ENCODE assay signal across 25 cellular contexts in the genomic region with DNA sequence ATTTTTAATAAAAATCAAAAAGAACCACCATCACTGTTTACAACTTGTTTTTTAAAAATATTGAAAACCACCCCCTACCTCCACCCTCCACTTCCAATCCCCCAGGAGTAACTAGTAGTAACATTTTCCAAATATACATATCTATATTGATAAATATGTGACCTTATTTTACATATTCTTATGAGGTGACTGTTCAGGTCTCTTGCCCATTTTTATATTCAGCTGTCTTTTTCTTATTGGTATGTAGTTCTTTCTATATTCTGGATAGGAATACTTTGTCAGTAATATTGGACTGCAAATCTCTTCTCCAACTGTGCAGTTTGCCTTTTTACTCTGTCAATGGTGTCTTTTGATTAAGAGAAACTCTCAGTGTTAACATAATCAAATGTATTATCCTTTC.
"Had no signal": no experiment of that assay in that cellular context is flagged by ENCODE, and none has a peak within 500 bp of the region (broad histone marks: within the 10 kb centered on the region; RNA-seq: fewer than 3 reads in every experiment).

No MANE protein-coding gene starts in this region.

- H3K36me3 ChIP-seq: colonic mucosa, esophagus squamous epithelium, gastrocnemius medialis, heart right ventricle, left lung, lower lobe of right lung had no signal

- H3K4me1 ChIP-seq: colonic mucosa had no signal

- H3K27ac ChIP-seq: colonic mucosa, epithelial cell of prostate, esophagus squamous epithelium, gastrocnemius medialis, heart right ventricle, left lung, lower lobe of right lung had no signal

- H3K27ac Mint-ChIP-seq: dendritic cell treated with granulocyte-macrophage colony-stimulating factor and Interleukin-4, amounts not matched to agents 40 ng/mL and 50 ng/mL, for 4 days; effector memory CD8-positive, alpha-beta T cell; endodermal cell; immature natural killer cell; mesothelial cell of epicardium; naive B cell had no signal

- H3K9me3 Mint-ChIP-seq: dendritic cell treated with granulocyte-macrophage colony-stimulating factor and Interleukin-4, amounts not matched to agents 40 ng/mL and 50 ng/mL, for 4 days; effector memory CD8-positive, alpha-beta T cell; immature natural killer cell had no signal

- H3K4me3 Mint-ChIP-seq: dendritic cell treated with granulocyte-macrophage colony-stimulating factor and Interleukin-4, amounts not matched to agents 40 ng/mL and 50 ng/mL, for 4 days; effector memory CD8-positive, alpha-beta T cell; endodermal cell; immature natural killer cell; mesothelial cell of epicardium; naive B cell had no signal

- H3K4me1 Mint-ChIP-seq: endodermal cell, immature natural killer cell, mesothelial cell of epicardium had no signal

- DNase-seq: cortex of kidney; effector CD8-positive, alpha-beta T cell; effector memory CD8-positive, alpha-beta T cell; endodermal cell; erythroblast; esophagus squamous epithelium; foreskin fibroblast; foreskin melanocyte; gastrocnemius medialis; head of caudate nucleus; heart right ventricle; hippocampal formation; immature natural killer cell; left cardiac atrium; left lung; left ventricle myocardium superior; lower lobe of right lung; mesenchymal stem cell; mucosa of descending colon; naive B cell had no signal

- H3K36me3 Mint-ChIP-seq: immature natural killer cell had no signal

- H3K4me3 ChIP-seq: colonic mucosa, left lung, lower lobe of right lung, mucosa of descending colon had no signal

- FAIRE-seq: endometrium had no signal

- H3K9me3 ChIP-seq: colonic mucosa, esophagus squamous epithelium, gastrocnemius medialis, heart right ventricle, left lung, lower lobe of right lung, mucosa of descending colon had no signal
